28 cellular contexts compared by ENCODE assay signal in the genomic region with DNA sequence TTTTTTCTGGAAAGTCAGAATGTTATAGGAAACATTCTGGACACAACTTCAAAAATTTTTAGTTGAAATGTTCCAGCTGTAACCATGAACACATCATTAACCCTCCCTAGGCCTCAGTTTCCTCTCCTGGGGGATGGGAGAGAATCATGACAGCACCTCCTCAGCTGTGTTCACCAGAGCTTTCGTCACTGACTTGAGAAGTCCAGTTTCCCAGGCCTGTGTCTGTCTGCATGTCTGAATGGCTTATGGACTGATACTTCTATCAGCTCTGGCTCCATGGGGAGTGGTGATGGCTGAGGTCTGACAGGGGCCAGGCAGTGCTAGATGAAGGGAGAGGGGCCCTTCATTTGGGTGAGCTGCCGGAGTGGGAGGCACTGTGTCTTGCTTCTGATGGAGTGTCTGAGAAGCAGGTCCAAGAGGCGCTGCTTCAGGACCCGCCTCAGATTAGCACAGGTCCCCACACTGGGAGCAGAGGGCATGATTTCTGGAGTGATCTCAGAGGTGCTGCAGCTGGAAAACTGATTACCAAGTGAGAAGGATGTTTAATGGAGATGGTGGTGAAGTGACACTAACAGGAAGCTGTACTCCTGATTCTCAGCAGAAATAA.
DNase-seq lines count a peak whose midpoint lies in the region; ATAC-seq and TF ChIP-seq lines count a peak whose summit lies in the region.
"Had no signal": no experiment of that assay in that cellular context is flagged by ENCODE, and none has a peak within 500 bp of the region (broad histone marks: within the 10 kb centered on the region; RNA-seq: fewer than 3 reads in every experiment).

No MANE protein-coding gene starts in this region.

- H3K4me3 ChIP-seq in right atrium auricular region (no peak overlapping the region), left ventricle myocardium inferior (no peak overlapping the region), left lung (no peak overlapping the region)
- H3K4me3 ChIP-seq: A549, ascending aorta, dorsolateral prefrontal cortex, prostate gland, SJCRH30, suprapubic skin, uterus had no signal

- no peak overlapping the region for H3K4me3 Mint-ChIP-seq in dendritic cell treated with granulocyte-macrophage colony-stimulating factor and Interleukin-4, amounts not matched to agents 40 ng/mL and 50 ng/mL, for 4 days
- H3K4me3 Mint-ChIP-seq in activated CD4-positive, alpha-beta memory T cell treated with anti-CD3 and anti-CD28 coated beads for 36 hours, result no peak overlapping the region
- H3K4me3 Mint-ChIP-seq: activated naive CD4-positive, alpha-beta T cell treated with anti-CD3 and anti-CD28 coated beads, Interleukin-2, amount 50 U/mL, for 24 hours; activated T-helper 17 cell treated with anti-CD3 and anti-CD28 coated beads, Interleukin-2, amount 50 U/mL, for 72 hours; central memory CD8-positive, alpha-beta T cell; IgD-negative memory B cell had no signal

- H3K36me3 ChIP-seq in right atrium auricular region (no peaks in the 10 kb centered on the region), left ventricle myocardium inferior (no peaks in the 10 kb centered on the region), left lung (no peaks in the 10 kb centered on the region)
- H3K36me3 ChIP-seq: ascending aorta, neutrophil, prostate gland, SJCRH30, suprapubic skin, uterus, WERI-Rb-1 had no signal

- H3K27ac ChIP-seq in right atrium auricular region, result no peak overlapping the region
- no peak overlapping the region for H3K27ac ChIP-seq in left ventricle myocardium inferior (replicated peaks)
- peak overlapping the region; percentile 19 to 51 for H3K27ac ChIP-seq in left lung
- H3K27ac ChIP-seq: A549, dorsolateral prefrontal cortex, neutrophil, prostate gland, SJCRH30, suprapubic skin, uterus, WERI-Rb-1 had no signal

- H3K36me3 Mint-ChIP-seq in dendritic cell treated with granulocyte-macrophage colony-stimulating factor and Interleukin-4, amounts not matched to agents 40 ng/mL and 50 ng/mL, for 4 days (ENCODE audit: low read depth), result no peaks in the 10 kb centered on the region
- H3K36me3 Mint-ChIP-seq in activated CD4-positive, alpha-beta memory T cell treated with anti-CD3 and anti-CD28 coated beads for 36 hours, result no peaks in the 10 kb centered on the region
- H3K36me3 Mint-ChIP-seq: activated naive CD4-positive, alpha-beta T cell treated with anti-CD3 and anti-CD28 coated beads, Interleukin-2, amount 50 U/mL, for 24 hours; IgD-negative memory B cell had no signal

- intact Hi-C loops in left ventricle myocardium inferior (cut with micrococcal nuclease) (no loop called here), left lung (cut with DNase I) (no loop called here)
- intact Hi-C loops in dendritic cell treated with granulocyte-macrophage colony-stimulating factor and Interleukin-4, amounts not matched to agents 40 ng/mL and 50 ng/mL, for 4 days (cut with micrococcal nuclease), result no loop called here
- intact Hi-C loops in activated CD4-positive, alpha-beta memory T cell treated with anti-CD3 and anti-CD28 coated beads for 36 hours (cut with micrococcal nuclease), result no loop called here

- peaks cover 8% of the 10 kb centered on the region for H3K27me3 Mint-ChIP-seq in dendritic cell treated with granulocyte-macrophage colony-stimulating factor and Interleukin-4, amounts not matched to agents 40 ng/mL and 50 ng/mL, for 4 days
- H3K27me3 Mint-ChIP-seq in activated CD4-positive, alpha-beta memory T cell treated with anti-CD3 and anti-CD28 coated beads for 36 hours, result no peaks in the 10 kb centered on the region
- H3K27me3 Mint-ChIP-seq: activated naive CD4-positive, alpha-beta T cell treated with anti-CD3 and anti-CD28 coated beads, Interleukin-2, amount 50 U/mL, for 24 hours; activated T-helper 17 cell treated with anti-CD3 and anti-CD28 coated beads, Interleukin-2, amount 50 U/mL, for 72 hours; central memory CD8-positive, alpha-beta T cell; IgD-negative memory B cell had no signal

- DNase-seq in right atrium auricular region (ENCODE audit: low spot score) (peak; percentile 56), left ventricle myocardium inferior (no peak), left lung (no peak), DMS79 (lab: John Stamatoyannopoulos, UW) (no peak)
- no peak for DNase-seq in activated CD4-positive, alpha-beta memory T cell treated with anti-CD3 and anti-CD28 coated beads for 36 hours
- DNase-seq: DMS79 treated with DMSO at 0.1 percent for 48 hours; dorsolateral prefrontal cortex; NCI-H1105 treated with DMSO at 0.1 percent for 48 hours; NCI-H2081; NCI-H226; NCI-H748 treated with DMSO at 0.1 percent for 48 hours; SJCRH30; stimulated activated naive CD4-positive, alpha-beta T cell; T1000; uterus; WERI-Rb-1 had no signal

- POLR2A ChIA-PET in activated CD4-positive, alpha-beta memory T cell treated with anti-CD3 and anti-CD28 coated beads for 36 hours (lab: Charles Lee), result no interaction called here

- H3K27me3 ChIP-seq in right atrium auricular region (no peaks in the 10 kb centered on the region), left ventricle myocardium inferior (ENCODE audit: low read depth) (no peaks in the 10 kb centered on the region), left lung (no peaks in the 10 kb centered on the region)
- H3K27me3 ChIP-seq: ascending aorta, dorsolateral prefrontal cortex, neutrophil, SJCRH30, suprapubic skin, uterus had no signal

- peak overlapping the region; percentile 70 for H3K27ac Mint-ChIP-seq in dendritic cell treated with granulocyte-macrophage colony-stimulating factor and Interleukin-4, amounts not matched to agents 40 ng/mL and 50 ng/mL, for 4 days
- H3K27ac Mint-ChIP-seq in activated CD4-positive, alpha-beta memory T cell treated with anti-CD3 and anti-CD28 coated beads for 36 hours, result no peak overlapping the region
- H3K27ac Mint-ChIP-seq: activated naive CD4-positive, alpha-beta T cell treated with anti-CD3 and anti-CD28 coated beads, Interleukin-2, amount 50 U/mL, for 24 hours; activated T-helper 17 cell treated with anti-CD3 and anti-CD28 coated beads, Interleukin-2, amount 50 U/mL, for 72 hours; IgD-negative memory B cell had no signal

- peaks cover 9% of the 10 kb centered on the region for H3K9me3 Mint-ChIP-seq in dendritic cell treated with granulocyte-macrophage colony-stimulating factor and Interleukin-4, amounts not matched to agents 40 ng/mL and 50 ng/mL, for 4 days
- H3K9me3 Mint-ChIP-seq in activated CD4-positive, alpha-beta memory T cell treated with anti-CD3 and anti-CD28 coated beads for 36 hours, result no peaks in the 10 kb centered on the region
- H3K9me3 Mint-ChIP-seq: activated naive CD4-positive, alpha-beta T cell treated with anti-CD3 and anti-CD28 coated beads, Interleukin-2, amount 50 U/mL, for 24 hours; activated T-helper 17 cell treated with anti-CD3 and anti-CD28 coated beads, Interleukin-2, amount 50 U/mL, for 72 hours; central memory CD8-positive, alpha-beta T cell; IgD-negative memory B cell had no signal

- H3K4me1 Mint-ChIP-seq in dendritic cell treated with granulocyte-macrophage colony-stimulating factor and Interleukin-4, amounts not matched to agents 40 ng/mL and 50 ng/mL, for 4 days (ENCODE audit: low read depth), result peaks cover 12% of the 10 kb centered on the region
- no peaks in the 10 kb centered on the region for H3K4me1 Mint-ChIP-seq in activated CD4-positive, alpha-beta memory T cell treated with anti-CD3 and anti-CD28 coated beads for 36 hours (ENCODE audit: low read depth)
- H3K4me1 Mint-ChIP-seq: activated T-helper 17 cell treated with anti-CD3 and anti-CD28 coated beads, Interleukin-2, amount 50 U/mL, for 72 hours; central memory CD8-positive, alpha-beta T cell had no signal

- H3K9me3 ChIP-seq in right atrium auricular region (no peaks in the 10 kb centered on the region), left ventricle myocardium inferior (replicated peaks) (peaks cover 4% of the 10 kb centered on the region), left lung (peaks cover 0 to 4% of the 10 kb centered on the region in 2 donors)
- H3K9me3 ChIP-seq: ascending aorta, neutrophil, prostate gland, SJCRH30, suprapubic skin, uterus had no signal

- TF ChIP-seq CTCF in right atrium auricular region (IDR thresholded peaks at IDR 0.05), result no peak
- TF ChIP-seq CTCF in left ventricle myocardium inferior (IDR thresholded peaks at IDR 0.05; ENCODE audit: borderline replicate concordance), result no peak
- no peak for TF ChIP-seq CTCF in left lung (IDR thresholded peaks at IDR 0.05)

- CTCF ChIA-PET in activated CD4-positive, alpha-beta memory T cell treated with anti-CD3 and anti-CD28 coated beads for 36 hours (lab: Charles Lee), result interaction anchor here (0.9 kb wide), 1 partner anchor 57 kb away, joined by 3 read pairs; no protein-coding TSS in a partner anchor

- H3K4me1 ChIP-seq in right atrium auricular region (peaks cover 0 to 11% of the 10 kb centered on the region in 2 donors), left ventricle myocardium inferior (no peaks in the 10 kb centered on the region), left lung (peaks cover 0 to 10% of the 10 kb centered on the region in 2 donors)
- H3K4me1 ChIP-seq: A549, prostate gland, SJCRH30, suprapubic skin, uterus had no signal

- ATAC-seq in left lung, result peak; percentile 46
- no peak for ATAC-seq in activated CD4-positive, CD25-positive, alpha-beta regulatory T cell treated with anti-CD3 and anti-CD28 coated beads, Interleukin-2, amount 50 U/mL, for 24 hours
- ATAC-seq in HG02588 (IDR thresholded peaks at IDR 0.05; ENCODE audit: unreplicated experiment), result no peak
- ATAC-seq: A549 had no signal

Comparison
In these comparisons a context has a peak if more than half of its experiments do, and no peak if none do; other contexts are left out.
1. H3K27ac ChIP-seq: peak in left lung (2 of 2); none in right atrium auricular region (0 of 2) and left ventricle myocardium inferior (single experiment).